Comparison of ENCODE assay signal across 27 cellular contexts in genomic region chr5:77915346-77915745, GRCh38.
"Had no signal": no experiment of that assay in that cellular context is flagged by ENCODE, and none has a peak within 500 bp of the region (broad histone marks: within the 10 kb centered on the region; RNA-seq: fewer than 3 reads in every experiment).

No MANE protein-coding gene starts in this region.

- DNase-seq: activated CD4-positive, alpha-beta memory T cell treated with anti-CD3 and anti-CD28 coated beads, Interleukin-2, amount 10 ng/mL, durations not matched to agents 7 days and 5 days; activated CD4-positive, alpha-beta T cell treated with anti-CD3 and anti-CD28 coated beads for 1 hour; activated CD4-positive, alpha-beta T cell treated with anti-CD3 and anti-CD28 coated beads for 4 hours; activated CD4-positive, alpha-beta T cell treated with anti-CD3 and anti-CD28 coated beads, Interleukin-2, amount 10 ng/mL, durations not matched to agents 7 days and 5 days; activated CD4-positive, alpha-beta T cell treated with anti-CD3 and anti-CD28 coated beads, Interleukin-2, amount 50 U/mL, for 4 hours; activated CD8-positive, alpha-beta memory T cell treated with anti-CD3 and anti-CD28 coated beads, Interleukin-2, amount 50 U/mL, for 48 hours; activated gamma-delta T cell; activated naive CD4-positive, alpha-beta T cell; activated naive CD4-positive, alpha-beta T cell treated with anti-CD3 and anti-CD28 coated beads, Interleukin-2, amount 10 ng/mL, durations not matched to agents 7 days and 5 days; activated naive CD8-positive, alpha-beta T cell treated with anti-CD3 and anti-CD28 coated beads, Interleukin-2, amount 10 ng/mL, durations not matched to agents 7 days and 5 days; activated T-cell treated with anti-CD3 and anti-CD28 coated beads for 4 hours; activated T-cell treated with anti-CD3 and anti-CD28 coated beads, Interleukin-2, amount 50 U/mL, for 24 hours; activated T-cell treated with anti-CD3 and anti-CD28 coated beads, Interleukin-2, amount 50 U/mL, for 72 hours; central memory CD4-positive, alpha-beta T cell; cerebellar nuclear complex; colonic mucosa; effector memory CD4-positive, alpha-beta T cell; endodermal cell; foreskin fibroblast; head of caudate nucleus; T-helper 2 cell had no signal

- H3K27me3 ChIP-seq: ascending aorta, breast epithelium, cardiac muscle cell, colonic mucosa had no signal

- H3K9me3 ChIP-seq: ascending aorta, breast epithelium, colonic mucosa had no signal

- H3K36me3 ChIP-seq: ascending aorta, breast epithelium, cardiac muscle cell, colonic mucosa had no signal

- FAIRE-seq: frontal cortex had no signal

- H3K27ac ChIP-seq: ascending aorta, breast epithelium, cardiac muscle cell, colonic mucosa had no signal

- H3K4me3 ChIP-seq: ascending aorta, breast epithelium, cardiac muscle cell, colonic mucosa had no signal

- ATAC-seq: activated naive CD4-positive, alpha-beta T cell treated with anti-CD3 and anti-CD28 coated beads, Interleukin-2, amount 50 U/mL, for 72 hours; activated T-cell treated with anti-CD3 and anti-CD28 coated beads, Interleukin-2, amount 50 U/mL, for 72 hours; esophagus mucosa had no signal

- H3K4me1 ChIP-seq: ascending aorta, breast epithelium, colonic mucosa had no signal
